8 cellular contexts compared by ENCODE assay signal in genomic region chr1:181090653-181091126, GRCh38. TPM values are rescaled to one million over a fixed set of nuclear protein-coding genes. Genes with fewer than 3 reads are reported as not detected.
DNase-seq lines count a peak whose midpoint lies in the region; ATAC-seq, FAIRE-seq and TF ChIP-seq lines count a peak whose summit lies in the region.

No MANE protein-coding gene starts in this region.

- H3K4me3 ChIP-seq in PC-9, result peak overlapping the region; percentile 91
- H3K4me3 ChIP-seq in bronchial epithelial cell (ENCODE audit: low read depth, low read length), result peak overlapping the region; percentile 84
- H3K4me3 ChIP-seq in mucosa of stomach (ENCODE audit: low read length), result peak overlapping the region; percentile 97

- no peak overlapping the region for H2AFZ ChIP-seq in PC-9

- H3K9me2 ChIP-seq in PC-9 (ENCODE audit: insufficient read depth), result no peaks in the 10 kb centered on the region

- peak overlapping the region; percentile 90 for H3K9ac ChIP-seq in mucosa of stomach (ENCODE audit: low read length)

- peaks cover 55% of the 10 kb centered on the region for H4K20me1 ChIP-seq in PC-9 (ENCODE audit: insufficient read depth)

- peak overlapping the region; percentile 99 for H3K4me2 ChIP-seq in PC-9

- DNase-seq in GM12892 (ENCODE audit: insufficient read length) (no peak), PC-9 (peak in 1 of 2 experiments; percentile 60), bronchial epithelial cell (ENCODE audit: low read depth) (peak; percentile 77), DMS114 treated with DMSO at 0.1 percent for 48 hours (lab: John Stamatoyannopoulos, UW; ENCODE audit: unreplicated experiment) (no peak), inferior parietal cortex (ENCODE audit: extremely low spot score) (no peak)

- 0 out of 2 replicates have a peak, but pooled peaks have one; percentile 23 for TF ChIP-seq POLR2A in GM12892 (IDR thresholded peaks at IDR 0.05; ENCODE audit: low read depth, low read length)

- BruUV-seq in PC-9 (replicated peaks; lab: Mats Ljungman, UMichigan), result no TSS peak

- H3K36me3 ChIP-seq in PC-9 (ENCODE audit: low read depth) (peaks cover 52% of the 10 kb centered on the region), bronchial epithelial cell (ENCODE audit: control insufficient read depth, insufficient read depth, low read length) (peaks cover 5% of the 10 kb centered on the region), mucosa of stomach (ENCODE audit: control insufficient read depth, insufficient read depth, low read length) (no peaks in the 10 kb centered on the region)

- peak overlapping the region; percentile 92 for H3K27ac ChIP-seq in PC-9

- POLR2A ChIA-PET in PC-9 (lab: Charles Lee; ENCODE audit: unreplicated experiment), result interaction anchor here (0.6 to 1.2 kb wide), 8 partner anchors 14 to 80 kb away, joined by 3 to 10 read pairs (median 4); partner anchors contain the start of gene MR1

- H3K9me3 ChIP-seq in PC-9 (ENCODE audit: insufficient read depth, low read depth) (no peaks in the 10 kb centered on the region), mucosa of stomach (ENCODE audit: control insufficient read depth, low read length) (no peaks in the 10 kb centered on the region)

- ATAC-seq in HG03045 (IDR thresholded peaks at IDR 0.05; ENCODE audit: unreplicated experiment), result no peak
- no peak for ATAC-seq in GM19023 (IDR thresholded peaks at IDR 0.05; ENCODE audit: unreplicated experiment)

- intact Hi-C loops in PC-9 (cut with micrococcal nuclease; ENCODE audit: unreplicated experiment), result loop anchor here (1.0 to 5.0 kb wide), 2 partner anchors 11 to 208 kb away; no protein-coding TSS in a partner anchor

- H3F3A ChIP-seq in PC-9 (ENCODE audit: insufficient read depth, low read depth), result peaks cover 65% of the 10 kb centered on the region

- TF ChIP-seq CTCF in PC-9 (conservative IDR thresholded peaks at IDR 0.05), result no peak
- TF ChIP-seq CTCF in bronchial epithelial cell (IDR thresholded peaks at IDR 0.05; ENCODE audit: insufficient read depth, low read length, severe bottlenecking), result no peak

- peaks cover 82% of the 10 kb centered on the region for H3K79me2 ChIP-seq in PC-9 (ENCODE audit: low read depth)

- H3K27me3 ChIP-seq in PC-9 (ENCODE audit: insufficient read depth, low read depth) (no peaks in the 10 kb centered on the region), bronchial epithelial cell (ENCODE audit: control insufficient read depth, insufficient read depth, low read length) (no peaks in the 10 kb centered on the region), mucosa of stomach (ENCODE audit: control insufficient read depth, insufficient read depth, low read length) (no peaks in the 10 kb centered on the region)

- CTCF ChIA-PET in PC-9 (lab: Charles Lee), result interaction anchor here (0.6 to 1.3 kb wide), 2 partner anchors 14 to 51 kb away, joined by 3 to 11 read pairs; no protein-coding TSS in a partner anchor

- FAIRE-seq in GM12892 (lab: Jason Lieb, UNC), result no peak
- no peak for FAIRE-seq in bronchial epithelial cell (lab: Jason Lieb, UNC)

- H3K4me1 ChIP-seq in PC-9 (replicated peaks; ENCODE audit: insufficient read depth) (peaks cover 56% of the 10 kb centered on the region), mucosa of stomach (ENCODE audit: control insufficient read depth, insufficient read depth, low read length) (peaks cover 22% of the 10 kb centered on the region)

RNA-seq across cellular contexts. Expression of gene IER5, which starts 2.2 kb away (rescaled TPM):
- 33.4 TPM for polyA plus RNA-seq in GM12892 (2012; ENCODE audit: missing spikeins)
- total RNA-seq in PC-9 (2021) (21.2 and 23.4 TPM in 2 replicates), bronchial epithelial cell (47.7 and 65.3 TPM in 2 replicates)

RNA-seq across cellular contexts. Expression of gene MR1, which starts 56.9 kb away (rescaled TPM):
- 28.8 TPM for polyA plus RNA-seq in GM12892 (2012; ENCODE audit: missing spikeins)
- 11.2 and 15.5 TPM in 2 replicates for total RNA-seq in PC-9 (2021)
- total RNA-seq in bronchial epithelial cell, result 14.7 and 23.8 TPM in 2 replicates
